In the genomic region with DNA sequence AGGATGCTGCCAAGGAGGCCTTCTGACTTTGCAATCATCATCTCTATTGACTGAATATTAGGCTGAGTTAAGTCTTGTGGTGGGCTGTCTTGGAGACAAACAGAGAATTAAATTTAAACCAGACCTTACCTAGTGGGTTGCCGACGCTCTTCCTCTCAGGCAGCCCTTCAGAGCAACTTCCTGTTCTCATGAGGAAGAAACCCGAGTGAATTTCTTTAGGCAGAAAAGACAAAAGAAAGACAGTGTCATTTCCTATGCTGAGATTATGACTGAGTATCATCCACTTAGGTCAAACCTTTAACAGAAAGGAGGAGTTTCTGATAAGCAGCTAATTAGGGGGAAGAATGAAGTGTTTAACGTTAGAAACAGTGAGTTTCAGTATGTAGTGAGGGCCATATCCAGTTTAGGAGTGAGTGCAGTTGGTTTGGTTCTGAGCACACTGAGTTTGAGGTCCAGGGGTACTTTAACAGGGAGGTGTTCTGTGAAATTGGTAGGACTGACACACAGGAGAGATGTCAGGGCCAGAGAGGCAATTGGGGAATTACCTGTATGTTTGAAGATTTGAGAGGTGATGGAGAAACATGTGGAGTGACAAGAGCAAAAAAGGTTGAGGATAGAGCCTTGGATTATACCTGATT, we compare ENCODE assay signal across 13 cellular contexts. TPM values are rescaled to one million over a fixed set of nuclear protein-coding genes. Genes with fewer than 3 reads are reported as not detected.
A peak's percentile ranks its signal among the peaks of the same experiment; 100 is the strongest.
DNase-seq lines count a peak whose midpoint lies in the region; ATAC-seq, FAIRE-seq and TF ChIP-seq lines count a peak whose summit lies in the region.
"Had no signal": no experiment of that assay in that cellular context is flagged by ENCODE, and none has a peak within 500 bp of the region (broad histone marks: within the 10 kb centered on the region; RNA-seq: fewer than 3 reads in every experiment).

No MANE protein-coding gene starts in this region.

- H2AK5ac ChIP-seq in H1 (ENCODE audit: low read depth, low read length): no peak overlapping the region

- no peak overlapping the region for H3K18ac ChIP-seq in H1 (ENCODE audit: extremely low read depth, low read length)

- CTCF ChIA-PET in H1 (lab: Charles Lee; ENCODE audit: partially characterized antibody): no interaction called here

- no peak overlapping the region for H2BK12ac ChIP-seq in H1 (ENCODE audit: low read depth, low read length)

- no peaks in the 10 kb centered on the region for H3K79me2 ChIP-seq in H1 (ENCODE audit: control insufficient read depth in 1 of 2, insufficient read depth in 2 of 2, low read length in 2 of 2)

- H3K9me3 ChIP-seq in BLaER1: no peaks in the 10 kb centered on the region
- H3K9me3 ChIP-seq in H1 (ENCODE audit: insufficient read depth in 2 of 2, low read depth in 1 of 2, low read length in 1 of 2): no peaks in the 10 kb centered on the region
- H3K9me3 ChIP-seq: testis had no signal

- H3K14ac ChIP-seq in H1 (ENCODE audit: insufficient read length): no peak overlapping the region

- ATAC-seq in GM19452 (IDR thresholded peaks at IDR 0.05; ENCODE audit: unreplicated experiment) (peak; percentile 38), omental fat pad (ENCODE audit: low FRiP score) (no peak)

- H3K4me3 ChIP-seq in BLaER1 (no peak overlapping the region), H1 (ENCODE audit: extremely low read depth in 1 of 4, insufficient read depth in 2 of 4, low read depth in 3 of 4, low read length in 4 of 4) (no peak overlapping the region)
- H3K4me3 ChIP-seq: testis had no signal

- peaks cover 45% of the 10 kb centered on the region for H3K4me1 ChIP-seq in BLaER1
- no peaks in the 10 kb centered on the region for H3K4me1 ChIP-seq in H1 (replicated peaks in 1 of 4; ENCODE audit: control insufficient read depth in 3 of 4, insufficient read depth in 4 of 4, low read length in 3 of 4)
- H3K4me1 ChIP-seq: testis had no signal

- TF ChIP-seq EP300 in H1 (IDR thresholded peaks at IDR 0.05; ENCODE audit: borderline replicate concordance in 1 of 2, low read depth in 2 of 2, low read length in 2 of 2): no peak

- no peak overlapping the region for H3K56ac ChIP-seq in H1 (replicated peaks; ENCODE audit: insufficient read length, low read depth, low read length)

- POLR2A ChIA-PET in H1 (lab: Charles Lee; ENCODE audit: partially characterized antibody): no interaction called here

- H2BK120ac ChIP-seq in H1 (replicated peaks; ENCODE audit: low read depth, low read length): no peak overlapping the region

- H3K27me3 ChIP-seq in BLaER1: no peaks in the 10 kb centered on the region
- no peaks in the 10 kb centered on the region for H3K27me3 ChIP-seq in H1 (replicated peaks in 1 of 4; ENCODE audit: control insufficient read depth in 3 of 4, extremely low read depth in 1 of 4, insufficient read depth in 3 of 4, low read length in 3 of 4)
- H3K27me3 ChIP-seq: testis had no signal

- no peak overlapping the region for H4K5ac ChIP-seq in H1 (ENCODE audit: insufficient read length, low read depth, low read length)

- 92% methylated on average over 4 of the region's 4 CpGs; no CpG with 5 or more reads in 1 of the 2 experiments for WGBS in H1 (ENCODE audit: extremely low coverage in 1 of 2, insufficient coverage in 1 of 2, insufficient read length in 1 of 2, insufficient replicate concordance in 2 of 2, low coverage in 1 of 2, low lambda C conversion rate in 2 of 2, missing lambda C conversion rate in 1 of 2), 2 experiments

- H3K23me2 ChIP-seq in H1 (ENCODE audit: low read depth, low read length): no peaks in the 10 kb centered on the region; the same call in 1 of the 2 replicates

- no peak for TF ChIP-seq CTCF in H1 (IDR thresholded peaks at IDR 0.05; ENCODE audit: control extremely low read depth in 1 of 3, insufficient read depth in 1 of 3, low read depth in 1 of 3, low read length in 3 of 3)
- TF ChIP-seq CTCF in omental fat pad (IDR thresholded peaks at IDR 0.05): no peak

- TF ChIP-seq RAD21 in H1 (IDR thresholded peaks at IDR 0.05 in 1 of 2, conservative IDR thresholded peaks at IDR 0.05 in 1 of 2; ENCODE audit: low read depth in 2 of 2, low read length in 2 of 2): no peak

- H4K20me1 ChIP-seq in BLaER1 (no peaks in the 10 kb centered on the region), H1 (replicated peaks in 1 of 2; ENCODE audit: control insufficient read depth in 1 of 2, insufficient read depth in 2 of 2, low read length in 2 of 2) (no peaks in the 10 kb centered on the region)

- TF ChIP-seq POLR2A in H1 (IDR thresholded peaks at IDR 0.05; ENCODE audit: control extremely low read depth in 1 of 2, low read depth in 2 of 2, low read length in 2 of 2): no peak

- no peak overlapping the region for H3K4ac ChIP-seq in H1 (replicated peaks; ENCODE audit: insufficient read length, low read depth, low read length)

- no peak overlapping the region for H4K8ac ChIP-seq in H1 (ENCODE audit: extremely low read depth, insufficient read depth, low read length)

- H3K9ac ChIP-seq in BLaER1: no peak overlapping the region
- no peak overlapping the region for H3K9ac ChIP-seq in H1 (replicated peaks in 1 of 4; ENCODE audit: extremely low read depth in 1 of 4, low read depth in 3 of 4, low read length in 3 of 4)

- H3K23ac ChIP-seq in H1 (ENCODE audit: insufficient read length): no peak overlapping the region

- intact Hi-C loops in head of caudate nucleus (cut with DNase I): no loop called here

- no peaks in the 10 kb centered on the region for H3K79me1 ChIP-seq in H1 (ENCODE audit: low read depth, low read length)

- FAIRE-seq in H1 (lab: Jason Lieb, UNC): no peak
- FAIRE-seq: bronchial epithelial cell had no signal

- H3K27ac ChIP-seq in BLaER1 (no peak overlapping the region), H1 (ENCODE audit: low read depth, low read length) (no peak overlapping the region)
- H3K27ac ChIP-seq: testis had no signal

- H4K91ac ChIP-seq in H1 (replicated peaks; ENCODE audit: insufficient read length, low read length): no peak overlapping the region

- peak overlapping the region; percentile 45; the same call in 1 of the 2 replicates for H2AFZ ChIP-seq in H1 (ENCODE audit: low read length)

- H2BK20ac ChIP-seq in H1 (ENCODE audit: low read length): no peak overlapping the region

- no peaks in the 10 kb centered on the region for H3K36me3 ChIP-seq in BLaER1
- no peaks in the 10 kb centered on the region for H3K36me3 ChIP-seq in H1 (ENCODE audit: control insufficient read depth in 2 of 4, insufficient read depth in 4 of 4, low read length in 3 of 4)

- peak; percentile 64 for DNase-seq in SKM-1 (lab: John Stamatoyannopoulos, UW; ENCODE audit: unreplicated experiment)
- no peak for DNase-seq in H1 (ENCODE audit: low read depth in 1 of 2, low spot score in 2 of 2)
- no peak for DNase-seq in SHP77 (lab: John Stamatoyannopoulos, UW)
- DNase-seq in head of caudate nucleus: no peak
- DNase-seq in activated CD4-positive, CD25-positive, alpha-beta regulatory T cell (lab: John Stamatoyannopoulos, UW): no peak
- no peak for DNase-seq in omental fat pad (ENCODE audit: low spot score)
- DNase-seq: NCI-H187; stimulated activated CD4-positive, alpha-beta T cell treated with anti-CD3 and anti-CD28 coated beads, Interleukin-2, amount 100 ng/mL, for 48 hours; testis had no signal

- no peak overlapping the region for H2BK15ac ChIP-seq in H1 (ENCODE audit: low read length)

- H2BK5ac ChIP-seq in H1 (ENCODE audit: low read depth, low read length): no peak overlapping the region

- H3K4me2 ChIP-seq in BLaER1: peak overlapping the region; percentile 66
- H3K4me2 ChIP-seq in H1 (ENCODE audit: insufficient read depth in 1 of 2, low read depth in 2 of 2, low read length in 2 of 2): no peak overlapping the region

TF ChIP-seq in H1, 55 proteins besides CTCF, POLR2A, EP300 and RAD21 (continues in another document):
- TF ChIP-seq HDAC6 (IDR thresholded peaks at IDR 0.05; ENCODE audit: low read depth, low read length) (no peak), SIX5 (IDR thresholded peaks at IDR 0.05; ENCODE audit: low read depth, low read length) (no peak), SRF (IDR thresholded peaks at IDR 0.05; ENCODE audit: low read depth, low read length) (no peak), KDM4A (IDR thresholded peaks at IDR 0.05; ENCODE audit: low read depth, low read length, severe bottlenecking) (no peak), SIN3A (conservative IDR thresholded peaks at IDR 0.05 in 1 of 2, IDR thresholded peaks at IDR 0.05 in 1 of 2; ENCODE audit: low read depth in 1 of 2, low read length in 2 of 2) (no peak), MAFK (IDR thresholded peaks at IDR 0.05; ENCODE audit: low read depth, low read length) (no peak), PHF8 (conservative IDR thresholded peaks at IDR 0.05; ENCODE audit: low read depth, low read length) (no peak)
- TF ChIP-seq, protein P1, sequence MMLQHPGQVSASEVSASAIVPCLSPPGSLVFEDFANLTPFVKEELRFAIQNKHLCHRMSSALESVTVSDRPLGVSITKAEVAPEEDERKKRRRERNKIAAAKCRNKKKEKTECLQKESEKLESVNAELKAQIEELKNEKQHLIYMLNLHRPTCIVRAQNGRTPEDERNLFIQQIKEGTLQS (IDR thresholded peaks at IDR 0.05; ENCODE audit: insufficient read depth, low read depth, low read length): no peak

RNA-seq across cellular contexts. Expression of a gene that starts 38.7 kb away (rescaled TPM):
- total RNA-seq in H1 (2021; fragmentation: NEBNext Ultra II Directional; extraction: Animal tissue kit (Norgen Biotek cat#: 25700)): not detected in 2 replicates
- not detected in 2 replicates for polyA plus RNA-seq in H1 (2011; rRNA removed)
- not detected for polyA plus RNA-seq in H1 (2011; cell fraction: cytosol; rRNA removed)
- not detected for polyA plus RNA-seq in H1 (2011; cell fraction: nucleus; rRNA removed)
- polyA plus RNA-seq in H1 (2012, experiment 1 of 2): not detected in 4 replicates
- not detected for polyA plus RNA-seq in H1 (2012, experiment 2 of 2)
- polyA plus RNA-seq in H1 (2013, experiment 1 of 2): not detected
- not detected for polyA plus RNA-seq in H1 (2013, experiment 2 of 2)
- polyA minus RNA-seq in H1 (2011; rRNA and poly(A)+ RNA removed): not detected in 2 replicates
- not detected for polyA minus RNA-seq in H1 (2011; cell fraction: cytosol; rRNA and poly(A)+ RNA removed)
- polyA minus RNA-seq in H1 (2011; cell fraction: nucleus; rRNA and poly(A)+ RNA removed): not detected
- under 1 TPM in 2 of 4 donors, not detected in 2; 0.24 to 0.31 TPM for total RNA-seq in omental fat pad
- total RNA-seq: bronchial epithelial cell, RPMI7951, testis had no signal
